11 cellular contexts compared by ENCODE assay signal in genomic region chr17:6818938-6819337, GRCh38. TPM values are rescaled to one million over a fixed set of nuclear protein-coding genes. Genes with fewer than 3 reads are reported as not detected.
"Had no signal": no experiment of that assay in that cellular context is flagged by ENCODE, and none has a peak within 500 bp of the region (broad histone marks: within the 10 kb centered on the region; RNA-seq: fewer than 3 reads in every experiment).

No MANE protein-coding gene starts in this region.

- DNase-seq: GOT3, H7, HFFc6, KBM-7 had no signal

- ATAC-seq: HCT116, HepG2 had no signal

- H3K27ac ChIP-seq: HL-60 had no signal

- H3K9me3 ChIP-seq: HAP-1 had no signal

- H3K4me3 ChIP-seq: HAP-1 had no signal

- H3K36me3 ChIP-seq: HAP-1 had no signal

- H3K27ac Mint-ChIP-seq: HFFc6, IgD-negative memory B cell had no signal

- H3K4me1 ChIP-seq: HAP-1 had no signal

- H3K4me1 Mint-ChIP-seq: IgD-negative memory B cell had no signal

- FAIRE-seq: HepG2 had no signal

- H3K4me3 Mint-ChIP-seq: HFFc6, IgD-negative memory B cell had no signal

RNA-seq across cellular contexts. Expression of gene TEKT1, which starts 12.6 kb away (rescaled TPM):
- total RNA-seq: H4, H7, HepG2, HFFc6, HT1080 had no signal
- polyA plus RNA-seq: HepG2, IgD-negative memory B cell had no signal

RNA-seq across cellular contexts. Expression of gene FBXO39, which starts 42.9 kb away (rescaled TPM):
- total RNA-seq: H7, HepG2, HFFc6, HT1080 had no signal
- polyA plus RNA-seq: IgD-negative memory B cell had no signal
